1 cellular context compared by ENCODE assay signal in the genomic region with DNA sequence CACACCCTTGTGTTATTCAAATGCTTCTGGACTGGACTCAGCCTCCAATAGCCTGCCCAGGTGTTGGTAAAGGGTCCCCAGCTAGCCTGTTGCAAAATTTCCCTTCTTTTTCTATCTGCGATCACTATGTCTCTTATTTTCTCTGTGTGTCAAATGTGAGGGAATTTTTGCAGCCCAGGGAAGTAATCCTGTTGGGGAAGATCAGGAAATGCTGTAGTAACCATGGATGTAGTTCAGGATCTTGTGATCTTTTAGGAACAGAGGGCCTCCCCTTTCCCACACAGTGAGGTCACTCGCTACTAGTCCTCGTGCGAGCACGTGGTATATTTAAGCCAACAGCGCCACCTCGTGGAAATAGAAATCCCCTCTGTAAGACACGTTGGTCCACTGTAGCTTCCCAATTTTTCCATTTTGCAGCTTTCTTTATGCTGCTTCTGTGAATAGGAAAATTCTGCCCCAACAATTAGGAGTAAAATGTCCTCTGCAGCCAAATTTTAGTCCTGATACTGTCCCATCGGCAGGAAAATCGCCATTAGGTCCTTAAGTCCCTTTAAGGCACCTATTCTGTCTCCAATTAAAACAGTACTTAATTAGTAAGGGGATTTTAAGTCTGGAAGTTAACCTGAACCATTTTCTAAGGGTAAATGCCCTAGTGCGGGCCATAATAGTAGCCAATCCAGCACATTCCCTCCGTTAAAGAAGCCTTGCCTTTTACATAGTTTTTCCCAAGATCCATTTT.
TF ChIP-seq lines count a peak whose summit lies in the region.

No MANE protein-coding gene starts in this region.

TF ChIP-seq in A549, 52 proteins besides CTCF, POLR2A, EP300 and RAD21 (continued from another document):
- TF ChIP-seq, protein P1, sequence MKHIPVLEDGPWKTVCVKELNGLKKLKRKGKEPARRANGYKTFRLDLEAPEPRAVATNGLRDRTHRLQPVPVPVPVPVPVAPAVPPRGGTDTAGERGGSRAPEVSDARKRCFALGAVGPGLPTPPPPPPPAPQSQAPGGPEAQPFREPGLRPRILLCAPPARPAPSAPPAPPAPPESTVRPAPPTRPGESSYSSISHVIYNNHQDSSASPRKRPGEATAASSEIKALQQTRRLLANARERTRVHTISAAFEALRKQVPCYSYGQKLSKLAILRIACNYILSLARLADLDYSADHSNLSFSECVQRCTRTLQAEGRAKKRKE (CRISPR knock-in tag; IDR thresholded peaks at IDR 0.05; ENCODE audit: low read depth): no peak
- TF ChIP-seq, protein P2, sequence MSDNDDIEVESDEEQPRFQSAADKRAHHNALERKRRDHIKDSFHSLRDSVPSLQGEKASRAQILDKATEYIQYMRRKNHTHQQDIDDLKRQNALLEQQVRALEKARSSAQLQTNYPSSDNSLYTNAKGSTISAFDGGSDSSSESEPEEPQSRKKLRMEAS (IDR thresholded peaks at IDR 0.05): peak; percentile 65
- TF ChIP-seq EHF (CRISPR knock-in tag; IDR thresholded peaks at IDR 0.05): no peak
- TF ChIP-seq ZSCAN20 (CRISPR knock-in tag; IDR thresholded peaks at IDR 0.05): no peak
- TF ChIP-seq, protein P3, sequence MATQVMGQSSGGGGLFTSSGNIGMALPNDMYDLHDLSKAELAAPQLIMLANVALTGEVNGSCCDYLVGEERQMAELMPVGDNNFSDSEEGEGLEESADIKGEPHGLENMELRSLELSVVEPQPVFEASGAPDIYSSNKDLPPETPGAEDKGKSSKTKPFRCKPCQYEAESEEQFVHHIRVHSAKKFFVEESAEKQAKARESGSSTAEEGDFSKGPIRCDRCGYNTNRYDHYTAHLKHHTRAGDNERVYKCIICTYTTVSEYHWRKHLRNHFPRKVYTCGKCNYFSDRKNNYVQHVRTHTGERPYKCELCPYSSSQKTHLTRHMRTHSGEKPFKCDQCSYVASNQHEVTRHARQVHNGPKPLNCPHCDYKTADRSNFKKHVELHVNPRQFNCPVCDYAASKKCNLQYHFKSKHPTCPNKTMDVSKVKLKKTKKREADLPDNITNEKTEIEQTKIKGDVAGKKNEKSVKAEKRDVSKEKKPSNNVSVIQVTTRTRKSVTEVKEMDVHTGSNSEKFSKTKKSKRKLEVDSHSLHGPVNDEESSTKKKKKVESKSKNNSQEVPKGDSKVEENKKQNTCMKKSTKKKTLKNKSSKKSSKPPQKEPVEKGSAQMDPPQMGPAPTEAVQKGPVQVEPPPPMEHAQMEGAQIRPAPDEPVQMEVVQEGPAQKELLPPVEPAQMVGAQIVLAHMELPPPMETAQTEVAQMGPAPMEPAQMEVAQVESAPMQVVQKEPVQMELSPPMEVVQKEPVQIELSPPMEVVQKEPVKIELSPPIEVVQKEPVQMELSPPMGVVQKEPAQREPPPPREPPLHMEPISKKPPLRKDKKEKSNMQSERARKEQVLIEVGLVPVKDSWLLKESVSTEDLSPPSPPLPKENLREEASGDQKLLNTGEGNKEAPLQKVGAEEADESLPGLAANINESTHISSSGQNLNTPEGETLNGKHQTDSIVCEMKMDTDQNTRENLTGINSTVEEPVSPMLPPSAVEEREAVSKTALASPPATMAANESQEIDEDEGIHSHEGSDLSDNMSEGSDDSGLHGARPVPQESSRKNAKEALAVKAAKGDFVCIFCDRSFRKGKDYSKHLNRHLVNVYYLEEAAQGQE (IDR thresholded peaks at IDR 0.05): no peak
- TF ChIP-seq NR3C1 (IDR thresholded peaks at IDR 0.05): no peak
- TF ChIP-seq CBX8 (IDR thresholded peaks at IDR 0.05): no peak
- TF ChIP-seq SMC3 (IDR thresholded peaks at IDR 0.05): peak; percentile 27; the same call in 1 of the 3 replicates
- TF ChIP-seq EHMT2 (IDR thresholded peaks at IDR 0.05; ENCODE audit: low read depth): no peak
TF ChIP-seq in A549: peak in this region for 2.
